In genomic region chr10:94424714-94425337, GRCh38 we compare ENCODE assay signal across 28 cellular contexts.
"Had no signal": no experiment of that assay in that cellular context is flagged by ENCODE, and none has a peak within 500 bp of the region (broad histone marks: within the 10 kb centered on the region; RNA-seq: fewer than 3 reads in every experiment).

No MANE protein-coding gene starts in this region.

- H3K27ac Mint-ChIP-seq: dendritic cell treated with granulocyte-macrophage colony-stimulating factor and Interleukin-4, amounts not matched to agents 40 ng/mL and 50 ng/mL, for 4 days; endodermal cell; immature natural killer cell; naive B cell; natural killer cell treated with Interleukin-12 subunit alpha and Interleukin-12 subunit beta and Interleukin-15 and Interleukin-18, amount 100 ng/mL, for 72 hours; progenitor cell of endocrine pancreas had no signal

- ATAC-seq: esophagus mucosa; gastrocnemius medialis; heart left ventricle; left ventricle myocardium superior; lower lobe of right lung; natural killer cell treated with Interleukin-12 subunit alpha and Interleukin-12 subunit beta and Interleukin-15 and Interleukin-18, amount 100 ng/mL, for 72 hours; right lobe of liver had no signal

- H3K9me3 Mint-ChIP-seq: natural killer cell treated with Interleukin-12 subunit alpha and Interleukin-12 subunit beta and Interleukin-15 and Interleukin-18, amount 100 ng/mL, for 72 hours had no signal

- H3K4me1 Mint-ChIP-seq: endodermal cell, immature natural killer cell, neural crest cell had no signal

- H3K36me3 Mint-ChIP-seq: natural killer cell treated with Interleukin-12 subunit alpha and Interleukin-12 subunit beta and Interleukin-15 and Interleukin-18, amount 100 ng/mL, for 72 hours had no signal

- H3K4me3 Mint-ChIP-seq: dendritic cell treated with granulocyte-macrophage colony-stimulating factor and Interleukin-4, amounts not matched to agents 40 ng/mL and 50 ng/mL, for 4 days; endodermal cell; immature natural killer cell; naive B cell; natural killer cell treated with Interleukin-12 subunit alpha and Interleukin-12 subunit beta and Interleukin-15 and Interleukin-18, amount 100 ng/mL, for 72 hours; neural crest cell had no signal

- H3K27me3 Mint-ChIP-seq: dendritic cell treated with granulocyte-macrophage colony-stimulating factor and Interleukin-4, amounts not matched to agents 40 ng/mL and 50 ng/mL, for 4 days; progenitor cell of endocrine pancreas had no signal

- DNase-seq: colonic mucosa; effector CD8-positive, alpha-beta T cell; endodermal cell; foreskin fibroblast; gastrocnemius medialis; heart left ventricle; hippocampal formation; immature natural killer cell; islet precursor cell; kidney glomerular epithelial cell; left ventricle myocardium superior; lower lobe of right lung; naive B cell; right lobe of liver; small intestine; stimulated activated CD4-positive, alpha-beta T cell treated with anti-CD3 and anti-CD28 coated beads, Interleukin-12 subunit alpha, Interleukin-12 subunit beta, amount 100 ng/mL, for 4 hours; stimulated activated CD4-positive, alpha-beta T cell treated with anti-CD3 and anti-CD28 coated beads, Interleukin-1b, Interleukin-23, amount 100 ng/mL, for 48 hours; stimulated activated CD4-positive, alpha-beta T cell treated with anti-CD3 and anti-CD28 coated beads, Interleukin-4, amount 100 ng/mL, for 1 hour; stimulated activated CD8-positive, alpha-beta memory T cell treated with anti-CD3 and anti-CD28 coated beads, Interleukin-4, amount 100 ng/mL, for 48 hours; stimulated activated naive CD4-positive, alpha-beta T cell treated with Interleukin-2 at 50 U/mL for 16 hours; stomach; thyroid gland; trophoblast cell had no signal
